In the genomic region with DNA sequence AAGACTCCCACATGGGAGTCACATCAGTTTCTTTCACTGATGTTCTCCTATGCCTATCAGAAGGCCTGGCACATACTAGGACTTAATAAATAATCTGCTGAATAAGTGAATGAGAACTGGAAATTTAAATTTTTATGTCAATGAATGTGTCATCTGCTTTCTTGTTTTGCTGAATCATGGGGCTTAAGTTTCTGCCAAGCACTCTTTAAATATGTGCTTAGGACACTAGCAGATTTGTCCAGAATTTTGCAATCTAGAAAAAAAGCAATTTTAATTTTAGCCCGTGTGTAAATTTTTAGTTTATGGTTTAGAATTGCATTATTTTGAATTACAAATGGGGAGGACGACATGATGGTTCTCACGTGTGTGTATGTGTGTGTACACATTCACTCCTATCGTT, we compare ENCODE assay signal across 13 cellular contexts.
DNase-seq lines count a peak whose midpoint lies in the region; ATAC-seq, FAIRE-seq and TF ChIP-seq lines count a peak whose summit lies in the region.
"Had no signal": no experiment of that assay in that cellular context is flagged by ENCODE, and none has a peak within 500 bp of the region (broad histone marks: within the 10 kb centered on the region; RNA-seq: fewer than 3 reads in every experiment).

No MANE protein-coding gene starts in this region.

- peaks cover 41% of the 10 kb centered on the region for H3K4me1 Mint-ChIP-seq in HFFc6 (ENCODE audit: low read depth)
- H3K4me1 Mint-ChIP-seq: activated CD4-positive, alpha-beta memory T cell treated with anti-CD3 and anti-CD28 coated beads, Interleukin-2, amount 10 ng/mL, durations not matched to agents 7 days and 5 days; activated naive CD4-positive, alpha-beta T cell treated with anti-CD3 and anti-CD28 coated beads, Interleukin-2, amount 10 ng/mL, durations not matched to agents 7 days and 5 days; CD4-positive, CD25-positive, alpha-beta regulatory T cell had no signal

- H3K36me3 Mint-ChIP-seq in HFFc6 (ENCODE audit: low read depth): no peaks in the 10 kb centered on the region
- H3K36me3 Mint-ChIP-seq: activated naive CD4-positive, alpha-beta T cell treated with anti-CD3 and anti-CD28 coated beads, Interleukin-2, amount 10 ng/mL, durations not matched to agents 7 days and 5 days; CD4-positive, CD25-positive, alpha-beta regulatory T cell had no signal

- H3K4me3 Mint-ChIP-seq in HFFc6: peak overlapping the region; percentile 95
- H3K4me3 Mint-ChIP-seq: activated CD4-positive, alpha-beta memory T cell treated with anti-CD3 and anti-CD28 coated beads, Interleukin-2, amount 10 ng/mL, durations not matched to agents 7 days and 5 days; activated naive CD4-positive, alpha-beta T cell treated with anti-CD3 and anti-CD28 coated beads, Interleukin-2, amount 10 ng/mL, durations not matched to agents 7 days and 5 days; CD4-positive, CD25-positive, alpha-beta regulatory T cell; neural crest cell had no signal

- no peaks in the 10 kb centered on the region for H3K27me3 ChIP-seq in bronchial epithelial cell (ENCODE audit: control insufficient read depth, insufficient read depth, low read length)

- H3K4me3 ChIP-seq in bronchial epithelial cell (ENCODE audit: low read depth, low read length): no peak overlapping the region

- peak overlapping the region; percentile 96 for H3K27ac Mint-ChIP-seq in HFFc6
- H3K27ac Mint-ChIP-seq: activated CD4-positive, alpha-beta memory T cell treated with anti-CD3 and anti-CD28 coated beads, Interleukin-2, amount 10 ng/mL, durations not matched to agents 7 days and 5 days; activated naive CD4-positive, alpha-beta T cell treated with anti-CD3 and anti-CD28 coated beads, Interleukin-2, amount 10 ng/mL, durations not matched to agents 7 days and 5 days; CD4-positive, CD25-positive, alpha-beta regulatory T cell had no signal

- no peak for TF ChIP-seq CTCF in HFFc6 (IDR thresholded peaks at IDR 0.05)
- TF ChIP-seq CTCF in bronchial epithelial cell (IDR thresholded peaks at IDR 0.05; ENCODE audit: insufficient read depth, low read length, severe bottlenecking): no peak

- FAIRE-seq in bronchial epithelial cell (lab: Jason Lieb, UNC): no peak

- no peaks in the 10 kb centered on the region for H3K27me3 Mint-ChIP-seq in HFFc6 (ENCODE audit: insufficient read depth)
- H3K27me3 Mint-ChIP-seq: activated CD4-positive, alpha-beta memory T cell treated with anti-CD3 and anti-CD28 coated beads, Interleukin-2, amount 10 ng/mL, durations not matched to agents 7 days and 5 days; activated naive CD4-positive, alpha-beta T cell treated with anti-CD3 and anti-CD28 coated beads, Interleukin-2, amount 10 ng/mL, durations not matched to agents 7 days and 5 days; CD4-positive, CD25-positive, alpha-beta regulatory T cell had no signal

- DNase-seq in HFFc6: peak; percentile 33
- DNase-seq in bronchial epithelial cell (ENCODE audit: low read depth): peak; percentile 57
- DNase-seq in inferior parietal cortex (ENCODE audit: extremely low spot score): peak; percentile 60
- DNase-seq in stromal cell of bone marrow (ENCODE audit: low read depth): peak; percentile 60
- DNase-seq in SW480 (ENCODE audit: low spot score): no peak
- DNase-seq in iPS-NIHi7 (ENCODE audit: extremely low spot score): no peak
- DNase-seq in NCI-H146 (lab: John Stamatoyannopoulos, UW): no peak
- DNase-seq: activated CD4-positive, alpha-beta memory T cell treated with anti-CD3 and anti-CD28 coated beads, Interleukin-2, amount 10 ng/mL, durations not matched to agents 7 days and 5 days; activated naive CD4-positive, alpha-beta T cell treated with anti-CD3 and anti-CD28 coated beads, Interleukin-2, amount 10 ng/mL, durations not matched to agents 7 days and 5 days; CD4-positive, CD25-positive, alpha-beta regulatory T cell; effector memory CD4-positive, alpha-beta T cell had no signal

- H3K36me3 ChIP-seq in bronchial epithelial cell (ENCODE audit: control insufficient read depth, insufficient read depth, low read length): no peaks in the 10 kb centered on the region

- H3K9me3 Mint-ChIP-seq in HFFc6: no peaks in the 10 kb centered on the region

- ATAC-seq in HG02571 (IDR thresholded peaks at IDR 0.05; ENCODE audit: unreplicated experiment): no peak

Comparison
In these comparisons a context has a peak if more than half of its experiments do, and no peak if none do; other contexts are left out.
1. DNase-seq: peak in HFFc6 (single experiment), bronchial epithelial cell (single experiment), inferior parietal cortex (single experiment) and stromal cell of bone marrow (single experiment); none in SW480 (single experiment), iPS-NIHi7 (single experiment) and NCI-H146 (single experiment).